Comparison of ENCODE assay signal across 1 cellular context in the genomic region with DNA sequence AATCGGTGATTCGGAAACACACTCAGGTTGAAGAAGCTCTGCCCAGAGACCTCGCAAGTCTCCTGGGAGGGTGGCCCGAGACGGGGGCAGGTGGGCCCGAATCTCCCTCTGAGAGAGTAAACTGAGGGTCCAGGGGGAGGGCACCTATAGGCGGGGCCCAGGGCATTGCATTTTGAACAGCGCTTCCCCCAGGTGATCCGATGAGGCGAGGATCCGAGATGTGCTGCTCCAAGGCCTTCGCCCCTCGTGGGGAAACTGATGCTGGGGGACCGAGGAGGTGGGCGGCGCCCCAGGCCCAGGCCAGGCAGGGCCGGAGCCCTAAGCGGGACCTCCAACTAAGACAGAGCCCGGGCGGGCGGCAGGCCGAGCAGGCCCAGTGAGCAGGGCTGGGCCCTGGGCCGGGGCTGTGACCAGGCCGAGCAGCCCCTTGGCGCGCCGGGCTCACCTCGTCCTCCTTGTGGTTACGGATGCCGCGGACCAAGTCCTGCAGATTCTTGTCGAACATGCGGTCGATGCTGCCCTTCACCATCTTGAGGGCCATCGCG.
TF ChIP-seq lines count a peak whose summit lies in the region.

No MANE protein-coding gene starts in this region.

TF ChIP-seq in WTC11, 78 proteins besides CTCF, POLR2A, EP300 and RAD21 (continued from another document):
- TF ChIP-seq, protein P1, sequence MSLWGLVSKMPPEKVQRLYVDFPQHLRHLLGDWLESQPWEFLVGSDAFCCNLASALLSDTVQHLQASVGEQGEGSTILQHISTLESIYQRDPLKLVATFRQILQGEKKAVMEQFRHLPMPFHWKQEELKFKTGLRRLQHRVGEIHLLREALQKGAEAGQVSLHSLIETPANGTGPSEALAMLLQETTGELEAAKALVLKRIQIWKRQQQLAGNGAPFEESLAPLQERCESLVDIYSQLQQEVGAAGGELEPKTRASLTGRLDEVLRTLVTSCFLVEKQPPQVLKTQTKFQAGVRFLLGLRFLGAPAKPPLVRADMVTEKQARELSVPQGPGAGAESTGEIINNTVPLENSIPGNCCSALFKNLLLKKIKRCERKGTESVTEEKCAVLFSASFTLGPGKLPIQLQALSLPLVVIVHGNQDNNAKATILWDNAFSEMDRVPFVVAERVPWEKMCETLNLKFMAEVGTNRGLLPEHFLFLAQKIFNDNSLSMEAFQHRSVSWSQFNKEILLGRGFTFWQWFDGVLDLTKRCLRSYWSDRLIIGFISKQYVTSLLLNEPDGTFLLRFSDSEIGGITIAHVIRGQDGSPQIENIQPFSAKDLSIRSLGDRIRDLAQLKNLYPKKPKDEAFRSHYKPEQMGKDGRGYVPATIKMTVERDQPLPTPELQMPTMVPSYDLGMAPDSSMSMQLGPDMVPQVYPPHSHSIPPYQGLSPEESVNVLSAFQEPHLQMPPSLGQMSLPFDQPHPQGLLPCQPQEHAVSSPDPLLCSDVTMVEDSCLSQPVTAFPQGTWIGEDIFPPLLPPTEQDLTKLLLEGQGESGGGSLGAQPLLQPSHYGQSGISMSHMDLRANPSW (CRISPR knock-in tag; conservative IDR thresholded peaks at IDR 0.05; ENCODE audit: low read depth) = no peak
- TF ChIP-seq SMAD3 (CRISPR knock-in tag; IDR thresholded peaks at IDR 0.05; ENCODE audit: borderline replicate concordance) (0 out of 2 replicates have a peak, but pooled peaks have one; percentile 25), TEAD1 (CRISPR knock-in tag; IDR thresholded peaks at IDR 0.05) (no peak), SP1 (CRISPR knock-in tag; conservative IDR thresholded peaks at IDR 0.05) (no peak), NR1H2 (CRISPR knock-in tag; IDR thresholded peaks at IDR 0.05) (no peak), ZNF121 (CRISPR knock-in tag; IDR thresholded peaks at IDR 0.05) (no peak), MYBL2 (CRISPR knock-in tag; IDR thresholded peaks at IDR 0.05) (0 out of 2 replicates have a peak, but pooled peaks have one; percentile 42), NR3C1 (CRISPR knock-in tag; conservative IDR thresholded peaks at IDR 0.05; ENCODE audit: low read depth) (no peak), ZNF416 (CRISPR knock-in tag; IDR thresholded peaks at IDR 0.05) (0 out of 2 replicates have a peak, but pooled peaks have one; percentile 12), CREM (CRISPR knock-in tag; IDR thresholded peaks at IDR 0.05) (no peak), JUN (CRISPR knock-in tag; IDR thresholded peaks at IDR 0.05) (0 out of 2 replicates have a peak, but pooled peaks have one; percentile 32), RELA (CRISPR knock-in tag; IDR thresholded peaks at IDR 0.05; ENCODE audit: borderline replicate concordance) (peak; percentile 54; the same call in 1 of the 2 replicates), EMX1 (CRISPR knock-in tag; IDR thresholded peaks at IDR 0.05) (no peak)
- TF ChIP-seq, protein P2, sequence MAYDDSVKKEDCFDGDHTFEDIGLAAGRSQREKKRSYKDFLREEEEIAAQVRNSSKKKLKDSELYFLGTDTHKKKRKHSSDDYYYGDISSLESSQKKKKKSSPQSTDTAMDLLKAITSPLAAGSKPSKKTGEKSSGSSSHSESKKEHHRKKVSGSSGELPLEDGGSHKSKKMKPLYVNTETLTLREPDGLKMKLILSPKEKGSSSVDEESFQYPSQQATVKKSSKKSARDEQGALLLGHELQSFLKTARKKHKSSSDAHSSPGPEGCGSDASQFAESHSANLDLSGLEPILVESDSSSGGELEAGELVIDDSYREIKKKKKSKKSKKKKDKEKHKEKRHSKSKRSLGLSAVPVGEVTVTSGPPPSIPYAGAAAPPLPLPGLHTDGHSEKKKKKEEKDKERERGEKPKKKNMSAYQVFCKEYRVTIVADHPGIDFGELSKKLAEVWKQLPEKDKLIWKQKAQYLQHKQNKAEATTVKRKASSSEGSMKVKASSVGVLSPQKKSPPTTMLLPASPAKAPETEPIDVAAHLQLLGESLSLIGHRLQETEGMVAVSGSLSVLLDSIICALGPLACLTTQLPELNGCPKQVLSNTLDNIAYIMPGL (CRISPR knock-in tag; IDR thresholded peaks at IDR 0.05) = no peak
- TF ChIP-seq, protein P3, sequence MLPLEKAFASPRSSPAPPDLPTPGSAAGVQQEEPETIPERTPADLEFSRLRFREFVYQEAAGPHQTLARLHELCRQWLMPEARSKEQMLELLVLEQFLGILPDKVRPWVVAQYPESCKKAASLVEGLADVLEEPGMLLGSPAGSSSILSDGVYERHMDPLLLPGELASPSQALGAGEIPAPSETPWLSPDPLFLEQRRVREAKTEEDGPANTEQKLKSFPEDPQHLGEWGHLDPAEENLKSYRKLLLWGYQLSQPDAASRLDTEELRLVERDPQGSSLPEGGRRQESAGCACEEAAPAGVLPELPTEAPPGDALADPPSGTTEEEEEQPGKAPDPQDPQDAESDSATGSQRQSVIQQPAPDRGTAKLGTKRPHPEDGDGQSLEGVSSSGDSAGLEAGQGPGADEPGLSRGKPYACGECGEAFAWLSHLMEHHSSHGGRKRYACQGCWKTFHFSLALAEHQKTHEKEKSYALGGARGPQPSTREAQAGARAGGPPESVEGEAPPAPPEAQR (CRISPR knock-in tag; IDR thresholded peaks at IDR 0.05) = no peak
- TF ChIP-seq, protein P4, sequence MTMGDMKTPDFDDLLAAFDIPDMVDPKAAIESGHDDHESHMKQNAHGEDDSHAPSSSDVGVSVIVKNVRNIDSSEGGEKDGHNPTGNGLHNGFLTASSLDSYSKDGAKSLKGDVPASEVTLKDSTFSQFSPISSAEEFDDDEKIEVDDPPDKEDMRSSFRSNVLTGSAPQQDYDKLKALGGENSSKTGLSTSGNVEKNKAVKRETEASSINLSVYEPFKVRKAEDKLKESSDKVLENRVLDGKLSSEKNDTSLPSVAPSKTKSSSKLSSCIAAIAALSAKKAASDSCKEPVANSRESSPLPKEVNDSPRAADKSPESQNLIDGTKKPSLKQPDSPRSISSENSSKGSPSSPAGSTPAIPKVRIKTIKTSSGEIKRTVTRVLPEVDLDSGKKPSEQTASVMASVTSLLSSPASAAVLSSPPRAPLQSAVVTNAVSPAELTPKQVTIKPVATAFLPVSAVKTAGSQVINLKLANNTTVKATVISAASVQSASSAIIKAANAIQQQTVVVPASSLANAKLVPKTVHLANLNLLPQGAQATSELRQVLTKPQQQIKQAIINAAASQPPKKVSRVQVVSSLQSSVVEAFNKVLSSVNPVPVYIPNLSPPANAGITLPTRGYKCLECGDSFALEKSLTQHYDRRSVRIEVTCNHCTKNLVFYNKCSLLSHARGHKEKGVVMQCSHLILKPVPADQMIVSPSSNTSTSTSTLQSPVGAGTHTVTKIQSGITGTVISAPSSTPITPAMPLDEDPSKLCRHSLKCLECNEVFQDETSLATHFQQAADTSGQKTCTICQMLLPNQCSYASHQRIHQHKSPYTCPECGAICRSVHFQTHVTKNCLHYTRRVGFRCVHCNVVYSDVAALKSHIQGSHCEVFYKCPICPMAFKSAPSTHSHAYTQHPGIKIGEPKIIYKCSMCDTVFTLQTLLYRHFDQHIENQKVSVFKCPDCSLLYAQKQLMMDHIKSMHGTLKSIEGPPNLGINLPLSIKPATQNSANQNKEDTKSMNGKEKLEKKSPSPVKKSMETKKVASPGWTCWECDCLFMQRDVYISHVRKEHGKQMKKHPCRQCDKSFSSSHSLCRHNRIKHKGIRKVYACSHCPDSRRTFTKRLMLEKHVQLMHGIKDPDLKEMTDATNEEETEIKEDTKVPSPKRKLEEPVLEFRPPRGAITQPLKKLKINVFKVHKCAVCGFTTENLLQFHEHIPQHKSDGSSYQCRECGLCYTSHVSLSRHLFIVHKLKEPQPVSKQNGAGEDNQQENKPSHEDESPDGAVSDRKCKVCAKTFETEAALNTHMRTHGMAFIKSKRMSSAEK (CRISPR knock-in tag; IDR thresholded peaks at IDR 0.05; ENCODE audit: borderline replicate concordance) = no peak
- TF ChIP-seq, protein P5, sequence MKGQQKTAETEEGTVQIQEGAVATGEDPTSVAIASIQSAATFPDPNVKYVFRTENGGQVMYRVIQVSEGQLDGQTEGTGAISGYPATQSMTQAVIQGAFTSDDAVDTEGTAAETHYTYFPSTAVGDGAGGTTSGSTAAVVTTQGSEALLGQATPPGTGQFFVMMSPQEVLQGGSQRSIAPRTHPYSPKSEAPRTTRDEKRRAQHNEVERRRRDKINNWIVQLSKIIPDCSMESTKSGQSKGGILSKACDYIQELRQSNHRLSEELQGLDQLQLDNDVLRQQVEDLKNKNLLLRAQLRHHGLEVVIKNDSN (CRISPR knock-in tag; IDR thresholded peaks at IDR 0.05) = no peak
- TF ChIP-seq, protein P6, sequence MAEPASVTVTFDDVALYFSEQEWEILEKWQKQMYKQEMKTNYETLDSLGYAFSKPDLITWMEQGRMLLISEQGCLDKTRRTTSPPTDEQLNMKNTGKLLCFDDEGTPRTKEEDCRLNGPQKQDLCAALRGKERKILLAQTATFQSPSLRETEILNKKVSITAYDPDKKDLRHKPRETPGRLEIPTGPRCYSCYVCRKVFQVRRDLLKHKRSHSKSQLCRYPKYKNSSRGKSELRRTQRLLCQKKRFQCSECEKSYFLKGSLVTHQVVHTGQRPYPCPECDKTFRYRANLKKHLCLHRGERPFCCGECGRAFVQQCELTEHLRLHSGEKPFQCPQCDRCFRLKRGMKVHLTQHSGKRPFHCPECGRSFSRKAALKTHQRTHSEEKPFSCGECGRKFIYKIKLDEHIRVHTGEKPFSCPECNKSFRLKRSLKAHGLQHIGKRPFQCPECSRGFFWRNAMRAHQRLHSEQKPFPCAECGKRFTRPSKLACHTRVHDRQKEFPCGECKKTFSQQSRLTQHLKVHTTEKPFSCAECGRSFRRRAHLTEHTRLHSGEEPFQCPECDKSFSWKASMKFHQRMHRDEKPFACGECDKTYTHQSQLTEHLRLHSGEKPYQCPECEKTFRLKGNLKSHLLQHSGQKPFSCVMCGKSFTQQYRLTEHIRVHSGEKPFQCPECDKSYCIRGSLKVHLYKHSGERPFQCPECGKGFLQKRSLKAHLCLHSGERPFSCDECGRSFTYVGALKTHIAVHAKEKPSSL (CRISPR knock-in tag; conservative IDR thresholded peaks at IDR 0.05) = no peak
- TF ChIP-seq, protein P7, sequence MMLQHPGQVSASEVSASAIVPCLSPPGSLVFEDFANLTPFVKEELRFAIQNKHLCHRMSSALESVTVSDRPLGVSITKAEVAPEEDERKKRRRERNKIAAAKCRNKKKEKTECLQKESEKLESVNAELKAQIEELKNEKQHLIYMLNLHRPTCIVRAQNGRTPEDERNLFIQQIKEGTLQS (CRISPR knock-in tag; conservative IDR thresholded peaks at IDR 0.05) = no peak
- TF ChIP-seq, protein P8, sequence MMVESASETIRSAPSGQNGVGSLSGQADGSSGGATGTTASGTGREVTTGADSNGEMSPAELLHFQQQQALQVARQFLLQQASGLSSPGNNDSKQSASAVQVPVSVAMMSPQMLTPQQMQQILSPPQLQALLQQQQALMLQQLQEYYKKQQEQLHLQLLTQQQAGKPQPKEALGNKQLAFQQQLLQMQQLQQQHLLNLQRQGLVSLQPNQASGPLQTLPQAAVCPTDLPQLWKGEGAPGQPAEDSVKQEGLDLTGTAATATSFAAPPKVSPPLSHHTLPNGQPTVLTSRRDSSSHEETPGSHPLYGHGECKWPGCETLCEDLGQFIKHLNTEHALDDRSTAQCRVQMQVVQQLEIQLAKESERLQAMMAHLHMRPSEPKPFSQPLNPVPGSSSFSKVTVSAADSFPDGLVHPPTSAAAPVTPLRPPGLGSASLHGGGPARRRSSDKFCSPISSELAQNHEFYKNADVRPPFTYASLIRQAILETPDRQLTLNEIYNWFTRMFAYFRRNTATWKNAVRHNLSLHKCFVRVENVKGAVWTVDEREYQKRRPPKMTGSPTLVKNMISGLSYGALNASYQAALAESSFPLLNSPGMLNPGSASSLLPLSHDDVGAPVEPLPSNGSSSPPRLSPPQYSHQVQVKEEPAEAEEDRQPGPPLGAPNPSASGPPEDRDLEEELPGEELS (CRISPR knock-in tag; IDR thresholded peaks at IDR 0.05) = 0 out of 2 replicates have a peak, but pooled peaks have one; percentile 43
- TF ChIP-seq, protein P9, sequence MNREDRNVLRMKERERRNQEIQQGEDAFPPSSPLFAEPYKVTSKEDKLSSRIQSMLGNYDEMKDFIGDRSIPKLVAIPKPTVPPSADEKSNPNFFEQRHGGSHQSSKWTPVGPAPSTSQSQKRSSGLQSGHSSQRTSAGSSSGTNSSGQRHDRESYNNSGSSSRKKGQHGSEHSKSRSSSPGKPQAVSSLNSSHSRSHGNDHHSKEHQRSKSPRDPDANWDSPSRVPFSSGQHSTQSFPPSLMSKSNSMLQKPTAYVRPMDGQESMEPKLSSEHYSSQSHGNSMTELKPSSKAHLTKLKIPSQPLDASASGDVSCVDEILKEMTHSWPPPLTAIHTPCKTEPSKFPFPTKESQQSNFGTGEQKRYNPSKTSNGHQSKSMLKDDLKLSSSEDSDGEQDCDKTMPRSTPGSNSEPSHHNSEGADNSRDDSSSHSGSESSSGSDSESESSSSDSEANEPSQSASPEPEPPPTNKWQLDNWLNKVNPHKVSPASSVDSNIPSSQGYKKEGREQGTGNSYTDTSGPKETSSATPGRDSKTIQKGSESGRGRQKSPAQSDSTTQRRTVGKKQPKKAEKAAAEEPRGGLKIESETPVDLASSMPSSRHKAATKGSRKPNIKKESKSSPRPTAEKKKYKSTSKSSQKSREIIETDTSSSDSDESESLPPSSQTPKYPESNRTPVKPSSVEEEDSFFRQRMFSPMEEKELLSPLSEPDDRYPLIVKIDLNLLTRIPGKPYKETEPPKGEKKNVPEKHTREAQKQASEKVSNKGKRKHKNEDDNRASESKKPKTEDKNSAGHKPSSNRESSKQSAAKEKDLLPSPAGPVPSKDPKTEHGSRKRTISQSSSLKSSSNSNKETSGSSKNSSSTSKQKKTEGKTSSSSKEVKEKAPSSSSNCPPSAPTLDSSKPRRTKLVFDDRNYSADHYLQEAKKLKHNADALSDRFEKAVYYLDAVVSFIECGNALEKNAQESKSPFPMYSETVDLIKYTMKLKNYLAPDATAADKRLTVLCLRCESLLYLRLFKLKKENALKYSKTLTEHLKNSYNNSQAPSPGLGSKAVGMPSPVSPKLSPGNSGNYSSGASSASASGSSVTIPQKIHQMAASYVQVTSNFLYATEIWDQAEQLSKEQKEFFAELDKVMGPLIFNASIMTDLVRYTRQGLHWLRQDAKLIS (CRISPR knock-in tag; IDR thresholded peaks at IDR 0.05; ENCODE audit: borderline replicate concordance) = no peak
